ENCODE assay signal across 3 cellular contexts in the genomic region with DNA sequence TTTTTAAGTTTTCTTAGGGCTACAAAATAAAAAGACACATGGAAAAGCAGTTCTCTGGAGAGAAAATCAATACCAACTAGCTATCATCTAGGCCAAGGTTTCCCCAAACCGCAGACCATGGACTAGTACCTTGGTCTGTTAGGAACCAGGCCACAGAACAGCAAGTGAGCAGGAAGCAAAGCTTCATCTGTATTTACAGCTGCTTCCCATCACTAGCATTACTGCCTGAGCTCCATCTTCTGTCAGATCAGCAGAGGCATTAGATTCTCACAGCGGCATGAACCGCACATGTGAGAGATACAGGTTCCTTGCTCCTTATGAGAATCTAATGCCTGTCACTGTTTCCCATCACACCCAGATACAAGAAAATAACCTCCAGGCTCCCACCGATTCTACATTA.
TF ChIP-seq lines count a peak whose summit lies in the region.

No MANE protein-coding gene starts in this region.

TF ChIP-seq in SK-N-SH, 30 proteins besides CTCF, POLR2A, EP300 and RAD21:
- TF ChIP-seq MXI1 (IDR thresholded peaks at IDR 0.05; ENCODE audit: low read depth, low read length), result no peak
- no peak for TF ChIP-seq POLR2AphosphoS5 (IDR thresholded peaks at IDR 0.05; ENCODE audit: low read depth, low read length)
- TF ChIP-seq TEAD4 (IDR thresholded peaks at IDR 0.05; ENCODE audit: borderline replicate concordance, insufficient read depth), result no peak
- TF ChIP-seq, protein P1, sequence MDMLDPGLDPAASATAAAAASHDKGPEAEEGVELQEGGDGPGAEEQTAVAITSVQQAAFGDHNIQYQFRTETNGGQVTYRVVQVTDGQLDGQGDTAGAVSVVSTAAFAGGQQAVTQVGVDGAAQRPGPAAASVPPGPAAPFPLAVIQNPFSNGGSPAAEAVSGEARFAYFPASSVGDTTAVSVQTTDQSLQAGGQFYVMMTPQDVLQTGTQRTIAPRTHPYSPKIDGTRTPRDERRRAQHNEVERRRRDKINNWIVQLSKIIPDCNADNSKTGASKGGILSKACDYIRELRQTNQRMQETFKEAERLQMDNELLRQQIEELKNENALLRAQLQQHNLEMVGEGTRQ (IDR thresholded peaks at IDR 0.05; ENCODE audit: borderline replicate concordance, low read depth, low read length), result no peak
- no peak for TF ChIP-seq RFX5 (IDR thresholded peaks at IDR 0.05; ENCODE audit: low read length)
- TF ChIP-seq, protein P2, sequence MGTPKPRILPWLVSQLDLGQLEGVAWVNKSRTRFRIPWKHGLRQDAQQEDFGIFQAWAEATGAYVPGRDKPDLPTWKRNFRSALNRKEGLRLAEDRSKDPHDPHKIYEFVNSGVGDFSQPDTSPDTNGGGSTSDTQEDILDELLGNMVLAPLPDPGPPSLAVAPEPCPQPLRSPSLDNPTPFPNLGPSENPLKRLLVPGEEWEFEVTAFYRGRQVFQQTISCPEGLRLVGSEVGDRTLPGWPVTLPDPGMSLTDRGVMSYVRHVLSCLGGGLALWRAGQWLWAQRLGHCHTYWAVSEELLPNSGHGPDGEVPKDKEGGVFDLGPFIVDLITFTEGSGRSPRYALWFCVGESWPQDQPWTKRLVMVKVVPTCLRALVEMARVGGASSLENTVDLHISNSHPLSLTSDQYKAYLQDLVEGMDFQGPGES (IDR thresholded peaks at IDR 0.05; ENCODE audit: low read depth, low read length), result no peak
- TF ChIP-seq RCOR1 (IDR thresholded peaks at IDR 0.05; ENCODE audit: low read length), result no peak

TF ChIP-seq in SK-N-SH treated with all-trans-retinoic acid at 6 μM for 48 hours, 23 proteins besides CTCF, POLR2A, EP300 and RAD21:
- TF ChIP-seq ZNF70 (CRISPR knock-in tag; IDR thresholded peaks at IDR 0.05) (no peak), ZFP30 (CRISPR knock-in tag; IDR thresholded peaks at IDR 0.05) (no peak), ZNF565 (CRISPR knock-in tag; conservative IDR thresholded peaks at IDR 0.05; ENCODE audit: low read depth) (no peak), SNAI2 (CRISPR knock-in tag; IDR thresholded peaks at IDR 0.05) (no peak), PPARA (CRISPR knock-in tag; IDR thresholded peaks at IDR 0.05; ENCODE audit: borderline replicate concordance) (no peak)
- TF ChIP-seq, protein P3, sequence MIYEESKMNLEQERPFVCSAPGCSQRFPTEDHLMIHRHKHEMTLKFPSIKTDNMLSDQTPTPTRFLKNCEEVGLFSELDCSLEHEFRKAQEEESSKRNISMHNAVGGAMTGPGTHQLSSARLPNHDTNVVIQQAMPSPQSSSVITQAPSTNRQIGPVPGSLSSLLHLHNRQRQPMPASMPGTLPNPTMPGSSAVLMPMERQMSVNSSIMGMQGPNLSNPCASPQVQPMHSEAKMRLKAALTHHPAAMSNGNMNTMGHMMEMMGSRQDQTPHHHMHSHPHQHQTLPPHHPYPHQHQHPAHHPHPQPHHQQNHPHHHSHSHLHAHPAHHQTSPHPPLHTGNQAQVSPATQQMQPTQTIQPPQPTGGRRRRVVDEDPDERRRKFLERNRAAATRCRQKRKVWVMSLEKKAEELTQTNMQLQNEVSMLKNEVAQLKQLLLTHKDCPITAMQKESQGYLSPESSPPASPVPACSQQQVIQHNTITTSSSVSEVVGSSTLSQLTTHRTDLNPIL (CRISPR knock-in tag; IDR thresholded peaks at IDR 0.05; ENCODE audit: low read depth), result no peak
- TF ChIP-seq, protein P4, sequence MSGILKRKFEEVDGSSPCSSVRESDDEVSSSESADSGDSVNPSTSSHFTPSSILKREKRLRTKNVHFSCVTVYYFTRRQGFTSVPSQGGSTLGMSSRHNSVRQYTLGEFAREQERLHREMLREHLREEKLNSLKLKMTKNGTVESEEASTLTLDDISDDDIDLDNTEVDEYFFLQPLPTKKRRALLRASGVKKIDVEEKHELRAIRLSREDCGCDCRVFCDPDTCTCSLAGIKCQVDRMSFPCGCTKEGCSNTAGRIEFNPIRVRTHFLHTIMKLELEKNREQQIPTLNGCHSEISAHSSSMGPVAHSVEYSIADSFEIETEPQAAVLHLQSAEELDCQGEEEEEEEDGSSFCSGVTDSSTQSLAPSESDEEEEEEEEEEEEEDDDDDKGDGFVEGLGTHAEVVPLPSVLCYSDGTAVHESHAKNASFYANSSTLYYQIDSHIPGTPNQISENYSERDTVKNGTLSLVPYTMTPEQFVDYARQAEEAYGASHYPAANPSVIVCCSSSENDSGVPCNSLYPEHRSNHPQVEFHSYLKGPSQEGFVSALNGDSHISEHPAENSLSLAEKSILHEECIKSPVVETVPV (CRISPR knock-in tag; IDR thresholded peaks at IDR 0.05), result no peak

TF ChIP-seq in H1, 55 proteins besides CTCF, POLR2A, EP300 and RAD21:
- TF ChIP-seq TBP (IDR thresholded peaks at IDR 0.05; ENCODE audit: low read depth, low read length) (no peak), SP4 (IDR thresholded peaks at IDR 0.05; ENCODE audit: low read length) (no peak), KDM5A (IDR thresholded peaks at IDR 0.05; ENCODE audit: low read length) (no peak), RXRA (IDR thresholded peaks at IDR 0.05; ENCODE audit: insufficient read depth, low read depth, low read length) (no peak), KDM4A (IDR thresholded peaks at IDR 0.05; ENCODE audit: low read depth, low read length, severe bottlenecking) (no peak), PHF8 (conservative IDR thresholded peaks at IDR 0.05; ENCODE audit: low read depth, low read length) (no peak), EZH2 (IDR thresholded peaks at IDR 0.05; ENCODE audit: low read depth, low read length, severe bottlenecking) (no peak), JUN (IDR thresholded peaks at IDR 0.05; ENCODE audit: low read depth, low read length) (no peak), SP2 (IDR thresholded peaks at IDR 0.05; ENCODE audit: low read length) (no peak), ASH2L (IDR thresholded peaks at IDR 0.05; ENCODE audit: low read length) (no peak), JUND (IDR thresholded peaks at IDR 0.05; ENCODE audit: low read length) (no peak)
- TF ChIP-seq, protein P5, sequence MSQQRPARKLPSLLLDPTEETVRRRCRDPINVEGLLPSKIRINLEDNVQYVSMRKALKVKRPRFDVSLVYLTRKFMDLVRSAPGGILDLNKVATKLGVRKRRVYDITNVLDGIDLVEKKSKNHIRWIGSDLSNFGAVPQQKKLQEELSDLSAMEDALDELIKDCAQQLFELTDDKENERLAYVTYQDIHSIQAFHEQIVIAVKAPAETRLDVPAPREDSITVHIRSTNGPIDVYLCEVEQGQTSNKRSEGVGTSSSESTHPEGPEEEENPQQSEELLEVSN (IDR thresholded peaks at IDR 0.05), result no peak
- TF ChIP-seq, protein P6, sequence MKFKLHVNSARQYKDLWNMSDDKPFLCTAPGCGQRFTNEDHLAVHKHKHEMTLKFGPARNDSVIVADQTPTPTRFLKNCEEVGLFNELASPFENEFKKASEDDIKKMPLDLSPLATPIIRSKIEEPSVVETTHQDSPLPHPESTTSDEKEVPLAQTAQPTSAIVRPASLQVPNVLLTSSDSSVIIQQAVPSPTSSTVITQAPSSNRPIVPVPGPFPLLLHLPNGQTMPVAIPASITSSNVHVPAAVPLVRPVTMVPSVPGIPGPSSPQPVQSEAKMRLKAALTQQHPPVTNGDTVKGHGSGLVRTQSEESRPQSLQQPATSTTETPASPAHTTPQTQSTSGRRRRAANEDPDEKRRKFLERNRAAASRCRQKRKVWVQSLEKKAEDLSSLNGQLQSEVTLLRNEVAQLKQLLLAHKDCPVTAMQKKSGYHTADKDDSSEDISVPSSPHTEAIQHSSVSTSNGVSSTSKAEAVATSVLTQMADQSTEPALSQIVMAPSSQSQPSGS (IDR thresholded peaks at IDR 0.05; ENCODE audit: low read length), result no peak
